ENCODE assay signal across 1 cellular context in the genomic region with DNA sequence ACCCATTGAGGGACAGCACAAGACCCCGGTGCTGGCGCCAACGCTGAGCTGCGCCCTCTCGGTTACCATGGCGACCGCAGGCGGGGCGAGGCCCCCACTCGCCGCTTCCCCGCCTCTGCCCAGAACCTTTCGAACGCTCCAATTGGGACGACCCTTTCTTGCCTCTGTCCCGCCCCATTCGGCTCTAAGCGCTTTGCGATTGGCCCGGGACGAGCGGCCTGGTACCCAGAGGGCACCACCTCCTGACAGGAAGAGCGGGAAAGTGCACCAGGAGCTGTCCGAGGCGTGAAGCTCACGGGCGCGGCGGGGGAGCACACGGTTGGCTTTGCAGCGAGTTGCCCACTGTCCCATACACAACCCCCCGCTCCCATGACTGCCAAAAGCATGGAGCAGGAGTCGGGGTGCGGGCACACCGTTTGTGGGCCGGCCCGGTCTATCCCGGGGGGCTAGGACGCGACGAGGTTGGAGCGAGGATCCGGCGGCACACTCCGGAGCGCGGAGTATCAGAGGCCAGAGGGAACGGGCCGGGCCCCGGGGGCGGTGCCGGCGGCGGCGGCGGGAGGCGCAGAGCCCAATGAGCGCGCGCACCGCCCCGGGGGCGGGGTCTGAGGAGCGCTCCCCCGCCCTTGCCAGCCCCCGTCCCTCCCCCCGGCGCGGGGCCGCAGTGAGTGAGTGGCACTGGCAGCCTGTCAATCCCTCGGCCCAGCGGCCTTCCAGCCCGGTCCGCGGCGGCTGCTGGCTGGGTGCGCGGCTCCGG.
TF ChIP-seq lines count a peak whose summit lies in the region.

No MANE protein-coding gene starts in this region.

TF ChIP-seq in HepG2, 621 proteins besides CTCF, POLR2A, EP300 and RAD21 (continued from another document and continues in another):
- TF ChIP-seq, protein P1, sequence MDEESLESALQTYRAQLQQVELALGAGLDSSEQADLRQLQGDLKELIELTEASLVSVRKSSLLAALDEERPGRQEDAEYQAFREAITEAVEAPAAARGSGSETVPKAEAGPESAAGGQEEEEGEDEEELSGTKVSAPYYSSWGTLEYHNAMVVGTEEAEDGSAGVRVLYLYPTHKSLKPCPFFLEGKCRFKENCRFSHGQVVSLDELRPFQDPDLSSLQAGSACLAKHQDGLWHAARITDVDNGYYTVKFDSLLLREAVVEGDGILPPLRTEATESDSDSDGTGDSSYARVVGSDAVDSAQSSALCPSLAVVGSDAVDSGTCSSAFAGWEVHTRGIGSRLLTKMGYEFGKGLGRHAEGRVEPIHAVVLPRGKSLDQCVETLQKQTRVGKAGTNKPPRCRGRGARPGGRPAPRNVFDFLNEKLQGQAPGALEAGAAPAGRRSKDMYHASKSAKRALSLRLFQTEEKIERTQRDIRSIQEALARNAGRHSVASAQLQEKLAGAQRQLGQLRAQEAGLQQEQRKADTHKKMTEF (CRISPR knock-in tag; IDR thresholded peaks at IDR 0.05) = peak; percentile 92
- TF ChIP-seq ZNF326 (CRISPR knock-in tag; IDR thresholded peaks at IDR 0.05; ENCODE audit: borderline replicate concordance) = no peak
- TF ChIP-seq PLRG1 (conservative IDR thresholded peaks at IDR 0.05) = no peak
- peak; percentile 94; the same call in 1 of the 2 replicates for TF ChIP-seq ZNF101 (CRISPR knock-in tag; IDR thresholded peaks at IDR 0.05; ENCODE audit: borderline replicate concordance, low read depth)
- TF ChIP-seq, protein P2, sequence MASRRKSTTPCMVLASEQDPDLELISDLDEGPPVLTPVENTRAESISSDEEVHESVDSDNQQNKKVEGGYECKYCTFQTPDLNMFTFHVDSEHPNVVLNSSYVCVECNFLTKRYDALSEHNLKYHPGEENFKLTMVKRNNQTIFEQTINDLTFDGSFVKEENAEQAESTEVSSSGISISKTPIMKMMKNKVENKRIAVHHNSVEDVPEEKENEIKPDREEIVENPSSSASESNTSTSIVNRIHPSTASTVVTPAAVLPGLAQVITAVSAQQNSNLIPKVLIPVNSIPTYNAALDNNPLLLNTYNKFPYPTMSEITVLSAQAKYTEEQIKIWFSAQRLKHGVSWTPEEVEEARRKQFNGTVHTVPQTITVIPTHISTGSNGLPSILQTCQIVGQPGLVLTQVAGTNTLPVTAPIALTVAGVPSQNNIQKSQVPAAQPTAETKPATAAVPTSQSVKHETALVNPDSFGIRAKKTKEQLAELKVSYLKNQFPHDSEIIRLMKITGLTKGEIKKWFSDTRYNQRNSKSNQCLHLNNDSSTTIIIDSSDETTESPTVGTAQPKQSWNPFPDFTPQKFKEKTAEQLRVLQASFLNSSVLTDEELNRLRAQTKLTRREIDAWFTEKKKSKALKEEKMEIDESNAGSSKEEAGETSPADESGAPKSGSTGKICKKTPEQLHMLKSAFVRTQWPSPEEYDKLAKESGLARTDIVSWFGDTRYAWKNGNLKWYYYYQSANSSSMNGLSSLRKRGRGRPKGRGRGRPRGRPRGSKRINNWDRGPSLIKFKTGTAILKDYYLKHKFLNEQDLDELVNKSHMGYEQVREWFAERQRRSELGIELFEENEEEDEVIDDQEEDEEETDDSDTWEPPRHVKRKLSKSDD (CRISPR knock-in tag; IDR thresholded peaks at IDR 0.05; ENCODE audit: low read depth) = no peak; the same call in 1 of the 2 replicates
- no peak for TF ChIP-seq HNF4G (IDR thresholded peaks at IDR 0.05; ENCODE audit: borderline replicate concordance, low read depth, low read length)
- no peak for TF ChIP-seq HNF4G (CRISPR knock-in tag; IDR thresholded peaks at IDR 0.05; ENCODE audit: borderline replicate concordance, low read depth)
- TF ChIP-seq STAT5B (CRISPR knock-in tag; IDR thresholded peaks at IDR 0.05) = peak; percentile 71; the same call in 1 of the 2 replicates
- TF ChIP-seq WIZ (CRISPR knock-in tag; IDR thresholded peaks at IDR 0.05) = peak; percentile 88
- TF ChIP-seq GTF3A (CRISPR knock-in tag; conservative IDR thresholded peaks at IDR 0.05) = no peak
- peak; percentile 95 for TF ChIP-seq ZSCAN21 (CRISPR knock-in tag; IDR thresholded peaks at IDR 0.05; ENCODE audit: borderline replicate concordance)
- TF ChIP-seq, protein P3, sequence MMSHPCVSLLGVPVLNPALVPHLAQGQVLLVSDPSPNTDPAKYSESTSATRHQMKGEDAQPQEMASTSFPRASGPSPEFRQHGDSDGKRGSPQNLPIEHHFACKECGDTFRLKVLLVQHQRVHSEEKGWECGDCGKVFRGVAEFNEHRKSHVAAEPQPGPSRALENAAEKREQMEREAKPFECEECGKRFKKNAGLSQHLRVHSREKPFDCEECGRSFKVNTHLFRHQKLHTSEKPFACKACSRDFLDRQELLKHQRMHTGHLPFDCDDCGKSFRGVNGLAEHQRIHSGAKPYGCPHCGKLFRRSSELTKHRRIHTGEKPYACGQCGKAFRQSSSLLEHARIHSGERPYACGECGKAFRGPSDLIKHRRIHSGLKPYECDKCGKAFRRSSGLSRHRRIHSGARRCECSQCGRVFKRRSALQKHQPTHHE (CRISPR knock-in tag; IDR thresholded peaks at IDR 0.05; ENCODE audit: borderline replicate concordance) = peak; percentile 94; the same call in 1 of the 2 replicates
- peak; percentile 74; the same call in 1 of the 2 replicates for TF ChIP-seq ZNF672 (CRISPR knock-in tag; IDR thresholded peaks at IDR 0.05)
- TF ChIP-seq, protein P4, sequence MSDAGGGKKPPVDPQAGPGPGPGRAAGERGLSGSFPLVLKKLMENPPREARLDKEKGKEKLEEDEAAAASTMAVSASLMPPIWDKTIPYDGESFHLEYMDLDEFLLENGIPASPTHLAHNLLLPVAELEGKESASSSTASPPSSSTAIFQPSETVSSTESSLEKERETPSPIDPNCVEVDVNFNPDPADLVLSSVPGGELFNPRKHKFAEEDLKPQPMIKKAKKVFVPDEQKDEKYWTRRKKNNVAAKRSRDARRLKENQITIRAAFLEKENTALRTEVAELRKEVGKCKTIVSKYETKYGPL (CRISPR knock-in tag; IDR thresholded peaks at IDR 0.05) = peak; percentile 72; the same call in 1 of the 2 replicates
- peak; percentile 54; the same call in 1 of the 2 replicates for TF ChIP-seq FOXK1 (CRISPR knock-in tag; IDR thresholded peaks at IDR 0.05; ENCODE audit: borderline replicate concordance, low read depth)
- no peak for TF ChIP-seq FIP1L1 (IDR thresholded peaks at IDR 0.05; ENCODE audit: borderline replicate concordance, insufficient read depth, low read depth, low read length)
- TF ChIP-seq RBM39 (IDR thresholded peaks at IDR 0.05; ENCODE audit: low read depth, low read length, poor library complexity, severe bottlenecking) = peak; percentile 96
- peak; percentile 96 for TF ChIP-seq ZFP41 (CRISPR knock-in tag; IDR thresholded peaks at IDR 0.05; ENCODE audit: borderline replicate concordance)
- TF ChIP-seq ZNF230 (CRISPR knock-in tag; IDR thresholded peaks at IDR 0.05) = peak; percentile 97
- TF ChIP-seq ZNF660 (CRISPR knock-in tag; IDR thresholded peaks at IDR 0.05; ENCODE audit: borderline replicate concordance, low read depth) = no peak
- peak; percentile 100 for TF ChIP-seq ARNT2 (CRISPR knock-in tag; IDR thresholded peaks at IDR 0.05; ENCODE audit: low read depth)
- TF ChIP-seq MYC (CRISPR knock-in tag; IDR thresholded peaks at IDR 0.05; ENCODE audit: borderline replicate concordance) = peak; percentile 87
- TF ChIP-seq RELA (CRISPR knock-in tag; IDR thresholded peaks at IDR 0.05) = no peak
- TF ChIP-seq, protein P5, sequence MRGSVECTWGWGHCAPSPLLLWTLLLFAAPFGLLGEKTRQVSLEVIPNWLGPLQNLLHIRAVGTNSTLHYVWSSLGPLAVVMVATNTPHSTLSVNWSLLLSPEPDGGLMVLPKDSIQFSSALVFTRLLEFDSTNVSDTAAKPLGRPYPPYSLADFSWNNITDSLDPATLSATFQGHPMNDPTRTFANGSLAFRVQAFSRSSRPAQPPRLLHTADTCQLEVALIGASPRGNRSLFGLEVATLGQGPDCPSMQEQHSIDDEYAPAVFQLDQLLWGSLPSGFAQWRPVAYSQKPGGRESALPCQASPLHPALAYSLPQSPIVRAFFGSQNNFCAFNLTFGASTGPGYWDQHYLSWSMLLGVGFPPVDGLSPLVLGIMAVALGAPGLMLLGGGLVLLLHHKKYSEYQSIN (CRISPR knock-in tag; IDR thresholded peaks at IDR 0.05; ENCODE audit: borderline replicate concordance) = no peak
- peak; percentile 37; the same call in 1 of the 2 replicates for TF ChIP-seq RBFOX2 (IDR thresholded peaks at IDR 0.05; ENCODE audit: low read depth, low read length)
- TF ChIP-seq, protein P6, sequence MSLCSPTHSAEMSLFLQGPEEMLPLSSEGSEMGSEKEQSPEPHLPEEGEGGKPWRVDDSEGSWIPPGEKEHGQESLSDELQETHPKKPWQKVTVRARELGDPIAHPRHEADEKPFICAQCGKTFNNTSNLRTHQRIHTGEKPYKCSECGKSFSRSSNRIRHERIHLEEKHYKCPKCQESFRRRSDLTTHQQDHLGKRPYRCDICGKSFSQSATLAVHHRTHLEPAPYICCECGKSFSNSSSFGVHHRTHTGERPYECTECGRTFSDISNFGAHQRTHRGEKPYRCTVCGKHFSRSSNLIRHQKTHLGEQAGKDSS (CRISPR knock-in tag; IDR thresholded peaks at IDR 0.05; ENCODE audit: borderline replicate concordance, low read depth) = peak; percentile 78; the same call in 1 of the 2 replicates
- peak; percentile 81 for TF ChIP-seq MXD4 (CRISPR knock-in tag; IDR thresholded peaks at IDR 0.05)
- TF ChIP-seq, protein P7, sequence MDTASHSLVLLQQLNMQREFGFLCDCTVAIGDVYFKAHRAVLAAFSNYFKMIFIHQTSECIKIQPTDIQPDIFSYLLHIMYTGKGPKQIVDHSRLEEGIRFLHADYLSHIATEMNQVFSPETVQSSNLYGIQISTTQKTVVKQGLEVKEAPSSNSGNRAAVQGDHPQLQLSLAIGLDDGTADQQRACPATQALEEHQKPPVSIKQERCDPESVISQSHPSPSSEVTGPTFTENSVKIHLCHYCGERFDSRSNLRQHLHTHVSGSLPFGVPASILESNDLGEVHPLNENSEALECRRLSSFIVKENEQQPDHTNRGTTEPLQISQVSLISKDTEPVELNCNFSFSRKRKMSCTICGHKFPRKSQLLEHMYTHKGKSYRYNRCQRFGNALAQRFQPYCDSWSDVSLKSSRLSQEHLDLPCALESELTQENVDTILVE (CRISPR knock-in tag; IDR thresholded peaks at IDR 0.05) = peak; percentile 88; the same call in 1 of the 2 replicates
- TF ChIP-seq ZNF883 (CRISPR knock-in tag; IDR thresholded peaks at IDR 0.05; ENCODE audit: not compliant biosample characterization) = peak; percentile 91
- TF ChIP-seq, protein P8, sequence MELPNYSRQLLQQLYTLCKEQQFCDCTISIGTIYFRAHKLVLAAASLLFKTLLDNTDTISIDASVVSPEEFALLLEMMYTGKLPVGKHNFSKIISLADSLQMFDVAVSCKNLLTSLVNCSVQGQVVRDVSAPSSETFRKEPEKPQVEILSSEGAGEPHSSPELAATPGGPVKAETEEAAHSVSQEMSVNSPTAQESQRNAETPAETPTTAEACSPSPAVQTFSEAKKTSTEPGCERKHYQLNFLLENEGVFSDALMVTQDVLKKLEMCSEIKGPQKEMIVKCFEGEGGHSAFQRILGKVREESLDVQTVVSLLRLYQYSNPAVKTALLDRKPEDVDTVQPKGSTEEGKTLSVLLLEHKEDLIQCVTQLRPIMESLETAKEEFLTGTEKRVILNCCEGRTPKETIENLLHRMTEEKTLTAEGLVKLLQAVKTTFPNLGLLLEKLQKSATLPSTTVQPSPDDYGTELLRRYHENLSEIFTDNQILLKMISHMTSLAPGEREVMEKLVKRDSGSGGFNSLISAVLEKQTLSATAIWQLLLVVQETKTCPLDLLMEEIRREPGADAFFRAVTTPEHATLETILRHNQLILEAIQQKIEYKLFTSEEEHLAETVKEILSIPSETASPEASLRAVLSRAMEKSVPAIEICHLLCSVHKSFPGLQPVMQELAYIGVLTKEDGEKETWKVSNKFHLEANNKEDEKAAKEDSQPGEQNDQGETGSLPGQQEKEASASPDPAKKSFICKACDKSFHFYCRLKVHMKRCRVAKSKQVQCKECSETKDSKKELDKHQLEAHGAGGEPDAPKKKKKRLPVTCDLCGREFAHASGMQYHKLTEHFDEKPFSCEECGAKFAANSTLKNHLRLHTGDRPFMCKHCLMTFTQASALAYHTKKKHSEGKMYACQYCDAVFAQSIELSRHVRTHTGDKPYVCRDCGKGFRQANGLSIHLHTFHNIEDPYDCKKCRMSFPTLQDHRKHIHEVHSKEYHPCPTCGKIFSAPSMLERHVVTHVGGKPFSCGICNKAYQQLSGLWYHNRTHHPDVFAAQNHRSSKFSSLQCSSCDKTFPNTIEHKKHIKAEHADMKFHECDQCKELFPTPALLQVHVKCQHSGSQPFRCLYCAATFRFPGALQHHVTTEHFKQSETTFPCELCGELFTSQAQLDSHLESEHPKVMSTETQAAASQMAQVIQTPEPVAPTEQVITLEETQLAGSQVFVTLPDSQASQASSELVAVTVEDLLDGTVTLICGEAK (IDR thresholded peaks at IDR 0.05) = no peak
- TF ChIP-seq, protein P8 (CRISPR knock-in tag; IDR thresholded peaks at IDR 0.05) = peak; percentile 88
- TF ChIP-seq HMG20B (CRISPR knock-in tag; conservative IDR thresholded peaks at IDR 0.05) = peak; percentile 80
